Comparison of ENCODE assay signal across 11 cellular contexts in the genomic region with DNA sequence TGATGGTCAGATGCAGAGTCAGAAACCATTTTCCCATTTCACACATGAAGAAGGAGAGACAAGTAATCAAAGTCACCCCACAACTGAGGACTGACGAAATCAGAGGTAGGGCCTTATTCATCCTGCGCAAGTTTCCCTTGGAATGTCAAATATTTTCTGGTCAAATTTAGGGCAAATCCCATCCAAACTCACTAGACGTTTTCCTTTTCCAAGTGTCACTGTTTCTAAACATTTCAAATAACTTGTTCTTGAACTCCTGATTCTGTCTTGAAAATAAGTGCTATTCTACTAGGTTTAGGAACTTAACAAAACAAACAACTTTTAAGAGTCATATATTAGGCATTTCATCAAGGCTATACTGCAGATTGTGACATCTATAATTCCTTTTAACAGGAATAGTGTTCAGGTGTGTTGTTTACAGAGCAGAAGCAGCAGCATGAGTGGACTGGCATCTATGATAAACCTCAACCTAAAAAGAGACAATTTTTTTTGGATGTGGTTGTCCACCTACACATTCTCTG. TPM values are rescaled to one million over a fixed set of nuclear protein-coding genes. Genes with fewer than 3 reads are reported as not detected.
DNase-seq lines count a peak whose midpoint lies in the region; ATAC-seq, FAIRE-seq and TF ChIP-seq lines count a peak whose summit lies in the region.
"Had no signal": no experiment of that assay in that cellular context is flagged by ENCODE, and none has a peak within 500 bp of the region (broad histone marks: within the 10 kb centered on the region; RNA-seq: fewer than 3 reads in every experiment).

No MANE protein-coding gene starts in this region.

- H3K4me2 ChIP-seq in BLaER1 treated with 17β-estradiol and CSF1 and Interleukin-3, amounts not matched to agents 10 nM and 100 nM = peak overlapping the region; percentile 30 to 78 (median 62)
- H3K4me2 ChIP-seq in GM12878 (ENCODE audit: control insufficient read depth, insufficient read depth) = no peak overlapping the region; the same call in 1 of the 2 replicates

- TF ChIP-seq POLR2A in H54 (IDR thresholded peaks at IDR 0.05; ENCODE audit: low read depth, low read length) (no peak), GM12878 (IDR thresholded peaks at IDR 0.05; ENCODE audit: low read depth, low read length) (no peak), Peyer's patch (IDR thresholded peaks at IDR 0.05) (no peak)

- H3K27me3 ChIP-seq in BLaER1 treated with 17β-estradiol and CSF1 and Interleukin-3, amounts not matched to agents 10 nM and 100 nM = no peaks in the 10 kb centered on the region
- no peaks in the 10 kb centered on the region for H3K27me3 ChIP-seq in GM12878 (replicated peaks in 1 of 2; ENCODE audit: control insufficient read depth in 2 of 2, insufficient read depth in 2 of 2, low read length in 1 of 2)
- H3K27me3 ChIP-seq in Peyer's patch = no peaks in the 10 kb centered on the region
- H3K27me3 ChIP-seq in CD8-positive, alpha-beta memory T cell (ENCODE audit: insufficient read depth, low read length, poor library complexity, severe bottlenecking) = no peaks in the 10 kb centered on the region

- FAIRE-seq in H54 (lab: Jason Lieb, UNC) = peak; percentile 23
- FAIRE-seq in GM12878 (lab: Jason Lieb, UNC) = no peak

- no peak for TF ChIP-seq EP300 in GM12878 (IDR thresholded peaks at IDR 0.05; ENCODE audit: borderline replicate concordance in 1 of 2, control insufficient read depth in 1 of 2, low read depth in 2 of 2, low read length in 2 of 2)

- TF ChIP-seq RAD21 in GM12878 (IDR thresholded peaks at IDR 0.05; ENCODE audit: insufficient read depth, low read depth, low read length) = no peak

- H3K27me3 Mint-ChIP-seq in CD8-positive, alpha-beta memory T cell = no peaks in the 10 kb centered on the region
- H3K27me3 Mint-ChIP-seq: T-cell had no signal

- H3K9ac ChIP-seq in BLaER1 treated with 17β-estradiol and CSF1 and Interleukin-3, amounts not matched to agents 10 nM and 100 nM = no peak overlapping the region
- no peak overlapping the region for H3K9ac ChIP-seq in GM12878 (ENCODE audit: control insufficient read depth, insufficient read depth, low read length)

- RAD21 ChIA-PET in GM12878 (lab: Charles Lee; ENCODE audit: unreplicated experiment) = interaction anchor here (1.0 to 4.4 kb wide), 11 partner anchors 10 to 329 kb away, joined by 3 to 19 read pairs (median 5); a partner anchor contains a TSS

- H3K4me1 ChIP-seq in BLaER1 treated with 17β-estradiol and CSF1 and Interleukin-3, amounts not matched to agents 10 nM and 100 nM = peaks cover 25 to 40% (median 34%) of the 10 kb centered on the region in 10 experiments
- H3K4me1 ChIP-seq in GM12878 (ENCODE audit: control insufficient read depth, insufficient read depth, low read length) = peaks cover 11% of the 10 kb centered on the region
- H3K4me1 ChIP-seq in mesodermal cell (ENCODE audit: control insufficient read depth, insufficient read depth, low read length, poor library complexity, severe bottlenecking) = peaks cover 6% of the 10 kb centered on the region
- H3K4me1 ChIP-seq in Peyer's patch = no peaks in the 10 kb centered on the region
- H3K4me1 ChIP-seq in CD8-positive, alpha-beta memory T cell (ENCODE audit: insufficient read depth, low read length) = no peaks in the 10 kb centered on the region

- SMC1A ChIA-PET in GM12878 (lab: Charles Lee; ENCODE audit: uncharacterized antibody, unreplicated experiment) = interaction anchor here (0.7 to 3.3 kb wide), 11 partner anchors 8 to 76 kb away, joined by 3 to 16 read pairs (median 5); a partner anchor contains a TSS

- H3K27ac Mint-ChIP-seq in CD8-positive, alpha-beta memory T cell = peak overlapping the region in 1 of 8 donors; percentile 47
- H3K27ac Mint-ChIP-seq: T-cell had no signal

- H3K9me3 Mint-ChIP-seq in CD8-positive, alpha-beta memory T cell = no peaks in the 10 kb centered on the region
- H3K9me3 Mint-ChIP-seq: T-cell had no signal

- DNase-seq in H54 (ENCODE audit: insufficient read length, low spot score) (no peak), GM12878 (ENCODE audit: low read depth, low spot score) (no peak), Peyer's patch (no peak), pons (ENCODE audit: low spot score) (no peak)
- DNase-seq in CD8-positive, alpha-beta memory T cell = no peak
- DNase-seq: NCI-H146; NK-92 treated with Interleukin-12 subunit alpha and Interleukin-12 subunit beta, amount 100 ng/mL, for 24 hours; T-cell had no signal

- CTCF ChIA-PET in GM12878 (lab: Yijun Ruan, JAX) = interaction anchor here (1.4 to 2.6 kb wide), 3 partner anchors 68 to 207 kb away, joined by 4 to 8 read pairs (median 5); a partner anchor contains a TSS
- CTCF ChIA-PET in CD8-positive, alpha-beta memory T cell (lab: Charles Lee) = no interaction called here

- H4K20me1 ChIP-seq in BLaER1 treated with 17β-estradiol and CSF1 and Interleukin-3, amounts not matched to agents 10 nM and 100 nM = peaks cover 0 to 14% (median 0%) of the 10 kb centered on the region in 11 experiments; a peak in 3 of 22 replicates
- no peaks in the 10 kb centered on the region for H4K20me1 ChIP-seq in GM12878 (ENCODE audit: control insufficient read depth, insufficient read depth)

- H3K9me3 ChIP-seq in BLaER1 treated with 17β-estradiol and CSF1 and Interleukin-3, amounts not matched to agents 10 nM and 100 nM (replicated peaks in 1 of 11) = peaks cover 5 to 19% (median 13%) of the 10 kb centered on the region in 11 experiments
- H3K9me3 ChIP-seq in GM12878 (replicated peaks; ENCODE audit: control insufficient read depth, insufficient read depth, low read length) = peaks cover 1% of the 10 kb centered on the region; the same call in 2 of the 3 replicates
- H3K9me3 ChIP-seq in mesodermal cell (ENCODE audit: control insufficient read depth, low read length) = no peaks in the 10 kb centered on the region
- no peaks in the 10 kb centered on the region for H3K9me3 ChIP-seq in Peyer's patch
- no peaks in the 10 kb centered on the region for H3K9me3 ChIP-seq in CD8-positive, alpha-beta memory T cell (ENCODE audit: low read length)

- no peak overlapping the region for H3K4me3 Mint-ChIP-seq in CD8-positive, alpha-beta memory T cell
- H3K4me3 Mint-ChIP-seq: T-cell had no signal

- ATAC-seq in GM12878 (no peak), HG02938 (IDR thresholded peaks at IDR 0.05; ENCODE audit: unreplicated experiment) (no peak)
- ATAC-seq: T-cell had no signal

- H3K4me1 Mint-ChIP-seq in CD8-positive, alpha-beta memory T cell = peaks cover 6 to 20% (median 16%) of the 10 kb centered on the region in 3 donors

- peaks cover 1 to 13% (median 5%) of the 10 kb centered on the region in 3 donors for H3K36me3 Mint-ChIP-seq in CD8-positive, alpha-beta memory T cell

- H3K79me2 ChIP-seq in GM12878 (ENCODE audit: control insufficient read depth, insufficient read depth, low read length) = no peaks in the 10 kb centered on the region

- H3K27ac ChIP-seq in BLaER1 treated with 17β-estradiol and CSF1 and Interleukin-3, amounts not matched to agents 10 nM and 100 nM = peak overlapping the region in 3 of 11 experiments; percentile 0 to 21 (median 14); a peak in 4 of 22 replicates
- peak overlapping the region; percentile 33 for H3K27ac ChIP-seq in GM12878 (ENCODE audit: control insufficient read depth, insufficient read depth)
- peak overlapping the region; percentile 79 for H3K27ac ChIP-seq in mesodermal cell (ENCODE audit: low read depth, low read length, severe bottlenecking)
- no peak overlapping the region for H3K27ac ChIP-seq in Peyer's patch
- H3K27ac ChIP-seq in CD8-positive, alpha-beta memory T cell (ENCODE audit: low read depth, low read length) = no peak overlapping the region

- POLR2A ChIA-PET in GM12878 (lab: Charles Lee) = interaction anchor here (0.7 to 2.4 kb wide), 3 partner anchors 16 to 81 kb away, joined by 5 to 8 read pairs (median 6); a partner anchor contains a TSS
- POLR2A ChIA-PET in CD8-positive, alpha-beta memory T cell (lab: Charles Lee) = no interaction called here

- in situ Hi-C loops in GM12878 (cut with MboI) = no loop called here

- no peak overlapping the region; the same call in 1 of the 2 replicates for H2AFZ ChIP-seq in GM12878 (ENCODE audit: control insufficient read depth, low read depth, low read length)

- BruUV-seq in GM12878 (replicated peaks; lab: Mats Ljungman, UMichigan) = no TSS peak

- 71% methylated on average over 3 of the region's 3 CpGs for WGBS in GM12878 (ENCODE audit: insufficient coverage, insufficient replicate concordance, low lambda C conversion rate, missing lambda C conversion rate)
- 70 to 80% methylated on average over 2 to 3 of the region's 3 CpGs for WGBS in mesodermal cell (ENCODE audit: insufficient coverage in 2 of 2), 2 experiments

- intact Hi-C loops in GM12878 (cut with micrococcal nuclease; ENCODE audit: unreplicated experiment) = loop anchor here (5.0 kb wide), 2 partner anchors 66 to 81 kb away; a partner anchor contains a TSS

- no peak for TF ChIP-seq CTCF in GM12878 (IDR thresholded peaks at IDR 0.05 in 2 of 3, conservative IDR thresholded peaks at IDR 0.05 in 1 of 3; ENCODE audit: control insufficient read depth in 2 of 3, extremely low read depth in 1 of 3, insufficient read depth in 1 of 3, low read depth in 3 of 3, low read length in 3 of 3)
- TF ChIP-seq CTCF in Peyer's patch (IDR thresholded peaks at IDR 0.05) = no peak

- H3K36me3 ChIP-seq in BLaER1 treated with 17β-estradiol and CSF1 and Interleukin-3, amounts not matched to agents 10 nM and 100 nM = peaks cover 5 to 40% (median 9%) of the 10 kb centered on the region in 11 experiments; a peak in 21 of 22 replicates
- H3K36me3 ChIP-seq in GM12878 (ENCODE audit: control insufficient read depth in 2 of 2, insufficient read depth in 2 of 2, low read length in 1 of 2) = no peaks in the 10 kb centered on the region
- no peaks in the 10 kb centered on the region for H3K36me3 ChIP-seq in mesodermal cell (ENCODE audit: control insufficient read depth, insufficient read depth, low read length)
- no peaks in the 10 kb centered on the region for H3K36me3 ChIP-seq in Peyer's patch
- peaks cover 7% of the 10 kb centered on the region for H3K36me3 ChIP-seq in CD8-positive, alpha-beta memory T cell (ENCODE audit: insufficient read depth, low read length)

- H3K4me3 ChIP-seq in BLaER1 treated with 17β-estradiol and CSF1 and Interleukin-3, amounts not matched to agents 10 nM and 100 nM = no peak overlapping the region
- H3K4me3 ChIP-seq in GM12878 (no peak overlapping the region), mesodermal cell (ENCODE audit: extremely low read depth, insufficient read depth, low read length, poor library complexity, severe bottlenecking) (no peak overlapping the region), Peyer's patch (no peak overlapping the region)
- no peak overlapping the region for H3K4me3 ChIP-seq in CD8-positive, alpha-beta memory T cell (ENCODE audit: low read length)

RNA-seq across cellular contexts. Expression of a gene that starts 40.7 kb away (rescaled TPM):
- 34.2 and 35.2 TPM in 2 replicates for total RNA-seq in GM12878 (2013; cell fraction: nucleolus; rRNA removed)
- total RNA-seq in GM12878 (2014; rRNA removed) (12.7 and 15.0 TPM in 2 replicates), GM12878 (2014; rRNA removed; fragmentation: Illumina TruSeq; extraction: Trizol) (7.6 and 8.1 TPM in 2 replicates), GM12878 (2021) (9.0 and 9.5 TPM in 2 replicates), Peyer's patch (10 to 100 TPM; 15.7 to 28.9 (median 26.8) TPM)
- polyA plus RNA-seq in GM12878 (2011; ENCODE audit: low read depth) = 4.4 TPM
- polyA plus RNA-seq in GM12878 (2011; rRNA removed) (4.6 TPM in 2 replicates), GM12878 (2014; fragmentation: Illumina TruSeq; extraction: Trizol) (6.0 and 7.4 TPM in 2 replicates), GM12878 (2014; fragmentation: Nextera tagmentation; extraction: Ambion mirVana) (1 to 10 TPM; 3.2 to 3.5 TPM), GM12878 (2014; rRNA removed) (7.1 and 10.8 TPM in 2 replicates), GM12878 (2016; fragmentation: Nextera tagmentation; extraction: Ambion mirVana) (10 to 100 TPM; 13.7 to 14.3 TPM)
- polyA plus RNA-seq in GM12878 (2011; cell fraction: cytosol; rRNA removed) = 4.1 and 5.4 TPM in 2 replicates
- 3.3 and 4.2 TPM in 2 replicates for polyA plus RNA-seq in GM12878 (2011; cell fraction: nucleus; rRNA removed)
- 5.4 and 6.0 TPM in 2 replicates for polyA plus RNA-seq in GM12878 (2012)
- polyA minus RNA-seq in GM12878 (2011; rRNA and poly(A)+ RNA removed) = 6.6 and 7.8 TPM in 2 replicates
- 1.5 and 2.8 TPM in 2 replicates for polyA minus RNA-seq in GM12878 (2011; cell fraction: cytosol; rRNA and poly(A)+ RNA removed)
- 9.2 and 18.7 TPM in 2 replicates for polyA minus RNA-seq in GM12878 (2011; cell fraction: nucleus; rRNA and poly(A)+ RNA removed)
- polyA plus RNA-seq in mesodermal cell (2013, experiment 1 of 2) = 12.9 TPM
- polyA plus RNA-seq in mesodermal cell (2013, experiment 2 of 2) = 11.5 TPM
- 10 to 100 TPM; 12.1 to 13.0 TPM for total RNA-seq in CD8-positive, alpha-beta memory T cell
- 28.7 TPM for polyA plus RNA-seq in CD8-positive, alpha-beta memory T cell

Comparison
In these comparisons a context has a peak if more than half of its experiments do, and no peak if none do; other contexts are left out.
1. H3K27ac ChIP-seq: peak in GM12878 (single experiment) and mesodermal cell (single experiment); none in Peyer's patch (0 of 4) and CD8-positive, alpha-beta memory T cell (single experiment).